8 cellular contexts compared by ENCODE assay signal in the genomic region with DNA sequence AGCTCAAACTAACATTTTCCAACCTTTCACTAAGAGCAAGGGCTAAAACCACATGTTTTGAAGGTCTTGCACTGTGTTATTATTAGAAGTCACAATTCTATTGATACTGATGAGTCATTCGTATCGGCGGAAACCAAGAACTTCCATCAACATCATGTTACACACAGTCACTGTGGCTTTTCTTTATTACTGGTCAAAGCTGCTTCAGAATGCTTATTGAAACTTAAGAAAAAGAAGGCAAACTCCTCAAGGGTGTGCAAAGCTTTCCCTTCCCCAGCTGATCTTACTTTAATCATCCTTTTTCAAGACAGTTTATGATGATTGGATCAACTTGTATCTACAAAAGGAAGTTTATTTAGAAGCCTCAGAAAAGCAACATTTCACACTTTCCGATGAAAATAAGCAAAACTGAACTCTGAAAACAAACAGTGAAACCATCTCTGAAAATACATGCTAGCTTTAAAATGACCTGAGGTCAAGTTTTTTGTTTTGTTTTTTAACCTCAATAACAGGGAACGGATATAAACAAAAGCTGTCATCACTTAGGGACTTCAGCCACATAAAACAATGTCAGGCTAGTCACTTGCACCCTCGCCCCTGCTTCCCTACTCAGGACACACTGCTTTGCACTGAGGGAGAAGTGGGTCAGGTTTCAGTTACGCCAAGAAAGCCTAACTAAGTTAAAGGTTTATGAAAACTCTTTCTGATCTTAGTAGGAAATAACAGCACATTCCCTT. TPM values are rescaled to one million over a fixed set of nuclear protein-coding genes. Genes with fewer than 3 reads are reported as not detected.
DNase-seq lines count a peak whose midpoint lies in the region; ATAC-seq and TF ChIP-seq lines count a peak whose summit lies in the region.

No MANE protein-coding gene starts in this region.

- peak overlapping the region; percentile 59 for H3K4me2 ChIP-seq in hepatocyte

- no peaks in the 10 kb centered on the region for H4K20me1 ChIP-seq in hepatocyte (ENCODE audit: insufficient read depth, poor library complexity, severe bottlenecking)

- peak; percentile 16 for DNase-seq in HT-29 (ENCODE audit: low spot score)
- no peak for DNase-seq in activated naive CD4-positive, alpha-beta T cell treated with anti-CD3 and anti-CD28 coated beads, Interleukin-2, amount 50 U/mL, for 72 hours (ENCODE audit: low spot score in 2 of 2)
- DNase-seq in hepatocyte (ENCODE audit: low spot score) = no peak
- peak in 1 of 2 donors; percentile 58 for DNase-seq in stimulated activated naive CD8-positive, alpha-beta T cell treated with anti-CD3 and anti-CD28 coated beads, Interleukin-15, amount 100 ng/mL, for 72 hours
- DNase-seq in anterior cingulate cortex (lab: John Stamatoyannopoulos, UW) = no peak
- DNase-seq in cerebellum (ENCODE audit: low spot score) = no peak

- H2AFZ ChIP-seq in hepatocyte = no peak overlapping the region

- no peaks in the 10 kb centered on the region for H3K79me2 ChIP-seq in hepatocyte

- peak overlapping the region; percentile 76 to 79 for H3K4me3 Mint-ChIP-seq in stimulated activated naive CD8-positive, alpha-beta T cell treated with anti-CD3 and anti-CD28 coated beads, Interleukin-15, amount 100 ng/mL, for 72 hours

- H3K27me3 ChIP-seq in hepatocyte = no peaks in the 10 kb centered on the region

- H3K36me3 Mint-ChIP-seq in activated naive CD4-positive, alpha-beta T cell treated with anti-CD3 and anti-CD28 coated beads, Interleukin-2, amount 50 U/mL, for 72 hours = peaks cover 7 to 28% of the 10 kb centered on the region in 2 donors

- no peak for TF ChIP-seq CTCF in hepatocyte (IDR thresholded peaks at IDR 0.05; ENCODE audit: poor library complexity)

- H3K36me3 ChIP-seq in hepatocyte (replicated peaks; ENCODE audit: insufficient read depth, low read depth) = no peaks in the 10 kb centered on the region

- H3K9me2 ChIP-seq in hepatocyte (replicated peaks; ENCODE audit: insufficient read depth) = no peaks in the 10 kb centered on the region

- peak overlapping the region; percentile 95 to 96 for H3K27ac Mint-ChIP-seq in activated naive CD4-positive, alpha-beta T cell treated with anti-CD3 and anti-CD28 coated beads, Interleukin-2, amount 50 U/mL, for 72 hours
- H3K27ac Mint-ChIP-seq in stimulated activated naive CD8-positive, alpha-beta T cell treated with anti-CD3 and anti-CD28 coated beads, Interleukin-15, amount 100 ng/mL, for 72 hours = peak overlapping the region; percentile 97

- peaks cover 95% of the 10 kb centered on the region for H3K4me1 Mint-ChIP-seq in stimulated activated naive CD8-positive, alpha-beta T cell treated with anti-CD3 and anti-CD28 coated beads, Interleukin-15, amount 100 ng/mL, for 72 hours

- peaks cover 11% of the 10 kb centered on the region for H3K4me1 ChIP-seq in hepatocyte (ENCODE audit: insufficient read depth)

- no peaks in the 10 kb centered on the region for H3K9me3 ChIP-seq in hepatocyte (ENCODE audit: low read depth)

- peak; percentile 73 for ATAC-seq in GM21447 (IDR thresholded peaks at IDR 0.05; ENCODE audit: unreplicated experiment)
- ATAC-seq in activated naive CD4-positive, alpha-beta T cell treated with anti-CD3 and anti-CD28 coated beads, Interleukin-2, amount 50 U/mL, for 72 hours = peak; percentile 68 to 74
- peak; percentile 85 for ATAC-seq in stimulated activated naive CD8-positive, alpha-beta T cell treated with anti-CD3 and anti-CD28 coated beads, Interleukin-15, amount 100 ng/mL, for 72 hours

- peaks cover 0 to 5% of the 10 kb centered on the region in 2 donors for H3K9me3 Mint-ChIP-seq in activated naive CD4-positive, alpha-beta T cell treated with anti-CD3 and anti-CD28 coated beads, Interleukin-2, amount 50 U/mL, for 72 hours
- no peaks in the 10 kb centered on the region for H3K9me3 Mint-ChIP-seq in stimulated activated naive CD8-positive, alpha-beta T cell treated with anti-CD3 and anti-CD28 coated beads, Interleukin-15, amount 100 ng/mL, for 72 hours

- peak overlapping the region; percentile 9 for H3K27ac ChIP-seq in hepatocyte

- 55% methylated on average over 7 of the region's 7 CpGs for WGBS in hepatocyte (ENCODE audit: low lambda C conversion rate, missing lambda C conversion rate)

- no peaks in the 10 kb centered on the region for H3K27me3 Mint-ChIP-seq in stimulated activated naive CD8-positive, alpha-beta T cell treated with anti-CD3 and anti-CD28 coated beads, Interleukin-15, amount 100 ng/mL, for 72 hours

- H3K4me3 ChIP-seq in GM08714 (ENCODE audit: low read length) (peak overlapping the region; percentile 49), hepatocyte (no peak overlapping the region)

RNA-seq across cellular contexts. Expression of gene BACH2, which starts 11.7 kb away (rescaled TPM):
- total RNA-seq in HT-29 (2014; rRNA removed; shearing (Covaris generic)) = not detected in 2 replicates
- total RNA-seq in activated naive CD4-positive, alpha-beta T cell treated with anti-CD3 and anti-CD28 coated beads, Interleukin-2, amount 50 U/mL, for 72 hours = 10 to 100 TPM; 48.7 to 90.8 TPM
- total RNA-seq in hepatocyte = 2.3 and 7.1 TPM in 2 replicates
- 2.6 and 3.5 TPM in 2 replicates for polyA plus RNA-seq in hepatocyte
- total RNA-seq in cerebellum = 23.6 TPM
